Comparison of ENCODE assay signal across 10 cellular contexts in the genomic region with DNA sequence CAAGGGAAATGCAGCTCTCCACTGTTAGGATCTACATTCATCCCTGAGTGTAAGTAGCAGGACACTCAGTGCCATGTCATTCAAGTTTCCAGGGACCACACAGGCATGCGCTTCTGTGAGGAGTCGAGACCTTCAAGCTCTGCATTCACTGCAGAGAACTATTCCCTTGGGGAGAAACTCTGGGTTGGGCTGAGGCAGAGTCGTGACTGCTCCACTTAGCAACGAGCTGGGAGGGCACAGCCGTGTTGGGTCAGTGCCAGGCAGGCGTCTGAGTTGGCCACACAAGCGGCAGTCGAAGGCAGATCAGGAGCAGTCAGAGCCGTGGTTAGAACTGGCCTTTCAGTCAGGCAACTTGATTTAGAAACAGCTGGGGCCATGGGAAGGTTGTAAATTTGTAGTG. TPM values are rescaled to one million over a fixed set of nuclear protein-coding genes. Genes with fewer than 3 reads are reported as not detected.
DNase-seq lines count a peak whose midpoint lies in the region; ATAC-seq and TF ChIP-seq lines count a peak whose summit lies in the region.
"Had no signal": no experiment of that assay in that cellular context is flagged by ENCODE, and none has a peak within 500 bp of the region (broad histone marks: within the 10 kb centered on the region; RNA-seq: fewer than 3 reads in every experiment).

No MANE protein-coding gene starts in this region.

- H3K9me3 ChIP-seq in fibroblast of lung (ENCODE audit: control insufficient read depth, insufficient read depth, low read depth, low read length) = no peaks in the 10 kb centered on the region
- H3K9me3 ChIP-seq: esophagus squamous epithelium had no signal

- no peaks in the 10 kb centered on the region for H3K9me3 Mint-ChIP-seq in nephron
- no peaks in the 10 kb centered on the region for H3K9me3 Mint-ChIP-seq in activated CD8-positive, alpha-beta T cell treated with anti-CD3 and anti-CD28 coated beads for 36 hours

- H3K79me2 ChIP-seq in fibroblast of lung (ENCODE audit: control insufficient read depth, insufficient read depth, low read length) = no peaks in the 10 kb centered on the region

- peaks cover 4% of the 10 kb centered on the region for H3K4me1 ChIP-seq in fibroblast of lung (ENCODE audit: control insufficient read depth, extremely low read depth, insufficient read depth, low read length)

- CTCF ChIA-PET in AG04449 (lab: Yijun Ruan, JAX) = interaction anchor here (0.8 to 17.8 kb wide), 4 partner anchors 9 to 50 kb away, joined by 3 to 450 read pairs (median 20); a partner anchor contains a TSS
- CTCF ChIA-PET in activated CD8-positive, alpha-beta T cell treated with anti-CD3 and anti-CD28 coated beads for 36 hours (lab: Charles Lee) = interaction anchor here (0.7 to 7.4 kb wide), 5 partner anchors 11 to 47 kb away, joined by 3 to 72 read pairs (median 3); a partner anchor contains a TSS

- H2AFZ ChIP-seq in fibroblast of lung (ENCODE audit: low read length) = no peak overlapping the region

- intact Hi-C loops in activated CD8-positive, alpha-beta T cell treated with anti-CD3 and anti-CD28 coated beads for 36 hours (cut with micrococcal nuclease) = no loop called here

- DNase-seq in AG04449 (ENCODE audit: low read depth, low spot score) (peak; percentile 53), NCI-H1092 (lab: John Stamatoyannopoulos, UW) (peak; percentile 50), fibroblast of lung (ENCODE audit: low read depth in 2 of 2) (peak; percentile 22 to 71), NCI-H2107 treated with DMSO at 0.1 percent for 48 hours (lab: John Stamatoyannopoulos, UW; ENCODE audit: unreplicated experiment) (no peak), islet precursor cell (no peak)
- DNase-seq in activated CD8-positive, alpha-beta T cell treated with anti-CD3 and anti-CD28 coated beads for 36 hours = no peak
- DNase-seq: esophagus squamous epithelium; stimulated activated CD4-positive, alpha-beta T cell treated with anti-CD3 and anti-CD28 coated beads, Interleukin-15, amount 100 ng/mL, for 24 hours had no signal

- peaks cover 31% of the 10 kb centered on the region for H3K4me1 Mint-ChIP-seq in nephron
- H3K4me1 Mint-ChIP-seq in activated CD8-positive, alpha-beta T cell treated with anti-CD3 and anti-CD28 coated beads for 36 hours (ENCODE audit: low read depth) = peaks cover 16% of the 10 kb centered on the region

- no peaks in the 10 kb centered on the region for H4K20me1 ChIP-seq in fibroblast of lung (ENCODE audit: control insufficient read depth, extremely low read depth, insufficient read depth, low read length)

- H3K4me3 ChIP-seq in AG04449 (ENCODE audit: low read depth, low read length) (no peak overlapping the region), fibroblast of lung (replicated peaks in 1 of 4; ENCODE audit: control extremely low read depth in 1 of 4, insufficient read depth in 1 of 4, low read depth in 3 of 4, low read length in 4 of 4) (no peak overlapping the region)
- H3K4me3 ChIP-seq: esophagus squamous epithelium had no signal

- no peak overlapping the region for H3K9ac ChIP-seq in fibroblast of lung (ENCODE audit: insufficient read depth, low read length)

- no peaks in the 10 kb centered on the region for H3K27me3 Mint-ChIP-seq in nephron (ENCODE audit: low read depth)
- peaks cover 3% of the 10 kb centered on the region for H3K27me3 Mint-ChIP-seq in activated CD8-positive, alpha-beta T cell treated with anti-CD3 and anti-CD28 coated beads for 36 hours

- H3K27ac ChIP-seq in fibroblast of lung (ENCODE audit: insufficient read depth, low read length) = no peak overlapping the region
- H3K27ac ChIP-seq: esophagus squamous epithelium had no signal

- H3K36me3 ChIP-seq in fibroblast of lung (ENCODE audit: control insufficient read depth, insufficient read depth, low read length) = no peaks in the 10 kb centered on the region

- no peaks in the 10 kb centered on the region for H3K27me3 ChIP-seq in fibroblast of lung (ENCODE audit: control insufficient read depth, insufficient read depth, low read length)
- H3K27me3 ChIP-seq: esophagus squamous epithelium had no signal

- H3K27ac Mint-ChIP-seq in nephron = peak overlapping the region; percentile 19 to 73 (median 53)
- no peak overlapping the region for H3K27ac Mint-ChIP-seq in activated CD8-positive, alpha-beta T cell treated with anti-CD3 and anti-CD28 coated beads for 36 hours

- H3K4me3 Mint-ChIP-seq in nephron = peak overlapping the region in 1 of 3 experiments; percentile 22
- no peak overlapping the region for H3K4me3 Mint-ChIP-seq in activated CD8-positive, alpha-beta T cell treated with anti-CD3 and anti-CD28 coated beads for 36 hours

- peaks cover 86% of the 10 kb centered on the region for H3K36me3 Mint-ChIP-seq in nephron (ENCODE audit: low read depth)
- no peaks in the 10 kb centered on the region for H3K36me3 Mint-ChIP-seq in activated CD8-positive, alpha-beta T cell treated with anti-CD3 and anti-CD28 coated beads for 36 hours (ENCODE audit: low read depth)

- TF ChIP-seq CTCF in AG04449 (IDR thresholded peaks at IDR 0.05; ENCODE audit: insufficient read depth, low read length, missing control alignments) (no peak), fibroblast of lung (conservative IDR thresholded peaks at IDR 0.05 in 1 of 2, IDR thresholded peaks at IDR 0.05 in 1 of 2; ENCODE audit: low read depth in 1 of 2, low read length in 2 of 2) (no peak), nephron (IDR thresholded peaks at IDR 0.05; ENCODE audit: unreplicated experiment in 3 of 3) (no peak)
- TF ChIP-seq CTCF in activated CD8-positive, alpha-beta T cell treated with anti-CD3 and anti-CD28 coated beads for 36 hours (IDR thresholded peaks at IDR 0.05) = no peak

- no peak overlapping the region for H3K4me2 ChIP-seq in fibroblast of lung (ENCODE audit: extremely low read depth, insufficient read depth, low read length)

- no peak for ATAC-seq in activated CD8-positive, alpha-beta T cell treated with anti-CD3 and anti-CD28 coated beads for 36 hours
- ATAC-seq in HG02840 (IDR thresholded peaks at IDR 0.05; ENCODE audit: low FRiP score, unreplicated experiment) = no peak

- POLR2A ChIA-PET in AG04449 (lab: Yijun Ruan, JAX) = interaction anchor here (0.6 to 1.8 kb wide), 5 partner anchors 9 to 591 kb away, joined by 3 to 6 read pairs (median 3); a partner anchor contains a TSS
- POLR2A ChIA-PET in activated CD8-positive, alpha-beta T cell treated with anti-CD3 and anti-CD28 coated beads for 36 hours (lab: Charles Lee) = interaction anchor here (0.9 to 1.7 kb wide), 2 partner anchors 10 to 26 kb away, joined by 3 to 5 read pairs; a partner anchor contains a TSS

RNA-seq across cellular contexts. Expression of a gene that starts 14.7 kb away (rescaled TPM):
- not detected in 2 replicates for total RNA-seq in fibroblast of lung
- polyA plus RNA-seq in fibroblast of lung = not detected in 2 replicates
- polyA plus RNA-seq in fibroblast of lung (2012) = not detected in 2 replicates
- not detected in 2 replicates for polyA minus RNA-seq in fibroblast of lung (ENCODE audit: low replicate concordance)
- total RNA-seq in activated CD8-positive, alpha-beta T cell treated with anti-CD3 and anti-CD28 coated beads for 36 hours = not detected

RNA-seq across cellular contexts. Expression of a gene that starts 26.1 kb away (rescaled TPM):
- total RNA-seq in fibroblast of lung = 3.1 and 4.8 TPM in 2 replicates
- 1.2 and 2.1 TPM in 2 replicates for polyA plus RNA-seq in fibroblast of lung
- 3.8 and 6.7 TPM in 2 replicates for polyA plus RNA-seq in fibroblast of lung (2012)
- polyA minus RNA-seq in fibroblast of lung (ENCODE audit: low replicate concordance) = 8.7 and 28.5 TPM in 2 replicates
- under 1 TPM; 0.16 to 0.29 TPM for total RNA-seq in activated CD8-positive, alpha-beta T cell treated with anti-CD3 and anti-CD28 coated beads for 36 hours

RNA-seq across cellular contexts. Expression of a gene that starts 55.3 kb away (rescaled TPM):
- 34.7 and 42.3 TPM in 2 replicates for total RNA-seq in fibroblast of lung
- 27.1 and 44.2 TPM in 2 replicates for polyA plus RNA-seq in fibroblast of lung
- 13.2 and 22.2 TPM in 2 replicates for polyA plus RNA-seq in fibroblast of lung (2012)
- polyA minus RNA-seq in fibroblast of lung (ENCODE audit: low replicate concordance) = 1.3 and 2.8 TPM in 2 replicates
- total RNA-seq in activated CD8-positive, alpha-beta T cell treated with anti-CD3 and anti-CD28 coated beads for 36 hours = 10 to 100 TPM; 71.8 to 74.5 TPM

Comparison
In these comparisons a context has a peak if more than half of its experiments do, and no peak if none do; other contexts are left out.
1. DNase-seq: peak in AG04449 (single experiment), NCI-H1092 (single experiment) and fibroblast of lung (2 of 2); none in NCI-H2107 treated with DMSO at 0.1 percent for 48 hours (single experiment), activated CD8-positive, alpha-beta T cell treated with anti-CD3 and anti-CD28 coated beads for 36 hours (single experiment) and islet precursor cell (single experiment).